ENCODE assay signal across 30 cellular contexts in genomic region chr9:4810565-4810964, GRCh38.
"Had no signal": no experiment of that assay in that cellular context is flagged by ENCODE, and none has a peak within 500 bp of the region (broad histone marks: within the 10 kb centered on the region; RNA-seq: fewer than 3 reads in every experiment).

No MANE protein-coding gene starts in this region.

- FAIRE-seq: bronchial epithelial cell had no signal

- H3K9me3 ChIP-seq: SJCRH30 had no signal

- H3K4me2 ChIP-seq: KMS-11 had no signal

- H3K9ac ChIP-seq: KMS-11 had no signal

- H3K4me3 ChIP-seq: SJCRH30, SK-N-MC had no signal

- H3K27me3 ChIP-seq: SJCRH30 had no signal

- ATAC-seq: activated naive CD8-positive, alpha-beta T cell treated with anti-CD3 and anti-CD28 coated beads, Interleukin-2, amount 50 U/mL, for 24 hours; activated T-cell treated with anti-CD3 and anti-CD28 coated beads, Interleukin-2, amount 50 U/mL, for 4 hours; Panc1 had no signal

- H3K4me1 ChIP-seq: SJCRH30 had no signal

- H3K36me3 ChIP-seq: SJCRH30, WERI-Rb-1 had no signal

- DNase-seq: activated CD4-positive, alpha-beta T cell treated with anti-CD3 and anti-CD28 coated beads, Interleukin-2, amount 10 ng/mL, durations not matched to agents 24 days and 14 days; activated CD4-positive, alpha-beta T cell treated with anti-CD3 and anti-CD28 coated beads, Interleukin-2, amount 50 U/mL, for 4 hours; activated CD4-positive, CD25-positive, alpha-beta regulatory T cell; activated CD8-positive, alpha-beta memory T cell treated with anti-CD3 and anti-CD28 coated beads, Interleukin-2, amount 50 U/mL, for 4 hours; activated gamma-delta T cell treated with Interleukin-2 at 50 U/mL for 16 hours; activated naive CD4-positive, alpha-beta T cell treated with anti-CD3 and anti-CD28 coated beads for 36 hours; activated naive CD8-positive, alpha-beta T cell treated with anti-CD3 and anti-CD28 coated beads, Interleukin-2, amount 50 U/mL, for 24 hours; activated T-cell treated with anti-CD3 and anti-CD28 coated beads for 4 hours; activated T-cell treated with anti-CD3 and anti-CD28 coated beads, Interleukin-2, amount 50 U/mL, for 4 hours; anterior cingulate cortex; caudate nucleus; cerebellar nuclear complex; NCI-H1092 treated with DMSO at 0.1 percent for 48 hours; NCI-H1417; NCI-H146; NCI-H187; NCI-H2029 treated with DMSO at 0.1 percent for 48 hours; NCI-H2171 treated with DMSO at 0.1 percent for 48 hours; NCI-H2227 treated with DMSO at 0.1 percent for 48 hours; NCI-H446; NCI-H510A treated with DMSO at 0.1 percent for 48 hours; NCI-H526 treated with DMSO at 0.1 percent for 48 hours; SHP77; SJCRH30; T1000; WERI-Rb-1 had no signal

- H3K27ac ChIP-seq: KMS-11, SJCRH30, SK-N-MC, WERI-Rb-1 had no signal
